ENCODE assay signal across 9 cellular contexts in the genomic region with DNA sequence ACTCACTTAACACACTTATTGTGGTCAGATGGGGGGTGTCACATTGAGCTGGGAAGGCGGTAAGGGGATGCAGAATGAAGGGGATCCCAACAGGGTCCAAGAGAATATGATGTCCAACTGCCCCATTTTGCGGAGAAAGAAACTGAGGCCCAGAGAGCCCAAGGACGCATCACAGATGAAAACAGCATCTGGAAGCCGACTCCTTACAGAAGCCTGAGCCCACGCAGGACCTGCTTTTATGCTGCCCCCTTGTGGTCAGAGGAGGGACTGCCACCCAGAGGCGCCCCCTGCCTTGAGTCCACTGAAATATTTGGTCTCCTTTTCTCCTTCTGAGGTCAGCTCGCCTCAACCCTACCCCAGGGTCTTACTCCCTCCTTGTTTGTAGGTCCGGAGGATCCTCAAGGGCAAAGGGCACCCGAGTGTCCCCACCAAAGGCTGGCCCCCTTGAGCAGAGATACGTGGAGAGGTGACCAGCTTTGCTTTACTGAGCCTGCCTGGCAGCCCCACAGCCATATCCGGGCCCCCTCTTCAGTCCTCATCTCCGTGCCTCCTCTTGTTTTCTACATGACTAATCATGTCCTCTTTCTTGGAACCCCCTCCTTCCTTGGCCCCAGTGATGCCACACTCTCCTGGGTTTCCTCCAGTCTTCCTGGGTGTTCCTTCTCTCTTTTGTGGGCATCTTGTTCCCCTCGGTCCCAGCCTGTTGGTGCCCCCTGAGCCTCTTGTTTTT. TPM values are rescaled to one million over a fixed set of nuclear protein-coding genes. Genes with fewer than 3 reads are reported as not detected.
DNase-seq lines count a peak whose midpoint lies in the region; ATAC-seq, FAIRE-seq and TF ChIP-seq lines count a peak whose summit lies in the region.
"Had no signal": no experiment of that assay in that cellular context is flagged by ENCODE, and none has a peak within 500 bp of the region (broad histone marks: within the 10 kb centered on the region; RNA-seq: fewer than 3 reads in every experiment).

No MANE protein-coding gene starts in this region.

- peak; percentile 42 for FAIRE-seq in GM18507 (lab: Jason Lieb, UNC)
- no peak for FAIRE-seq in bronchial epithelial cell (lab: Jason Lieb, UNC)

- H3K27me3 ChIP-seq in bronchial epithelial cell (ENCODE audit: control insufficient read depth, insufficient read depth, low read length) = no peaks in the 10 kb centered on the region

- TF ChIP-seq CTCF in WI38 (IDR thresholded peaks at IDR 0.05; ENCODE audit: low read depth, low read length) = peak; percentile 99
- peak; percentile 100 for TF ChIP-seq CTCF in bronchial epithelial cell (IDR thresholded peaks at IDR 0.05; ENCODE audit: insufficient read depth, low read length, severe bottlenecking)

- H3K36me3 ChIP-seq in bronchial epithelial cell (ENCODE audit: control insufficient read depth, insufficient read depth, low read length) = no peaks in the 10 kb centered on the region

- DNase-seq in AG08395 (ENCODE audit: low spot score) = peak; percentile 85
- DNase-seq in GM18507 (ENCODE audit: extremely low spot score, insufficient read length, low read depth) = peak; percentile 70
- DNase-seq in NCI-H1417 treated with DMSO at 0.1 percent for 48 hours (lab: John Stamatoyannopoulos, UW) = peak; percentile 10
- peak; percentile 42 for DNase-seq in bronchial epithelial cell (ENCODE audit: low read depth)
- DNase-seq in kidney tubule cell (ENCODE audit: low spot score) = peak; percentile 73
- DNase-seq in stimulated activated CD4-positive, alpha-beta T cell treated with anti-CD3 and anti-CD28 coated beads, Interleukin-2, amount 100 ng/mL, for 48 hours = peak; percentile 70 to 79

- no peak for ATAC-seq in HG03565 (IDR thresholded peaks at IDR 0.05; ENCODE audit: unreplicated experiment)

- H3K4me3 ChIP-seq in WI38 (ENCODE audit: low read depth, low read length) = no peak overlapping the region
- no peak overlapping the region for H3K4me3 ChIP-seq in bronchial epithelial cell (ENCODE audit: low read depth, low read length)

RNA-seq across cellular contexts. Expression of gene TTLL11, which starts 30.0 kb away (rescaled TPM):
- total RNA-seq in bronchial epithelial cell = 1.8 and 2.3 TPM in 2 replicates

RNA-seq across cellular contexts. Expression of gene NDUFA8, which starts 36.5 kb away (rescaled TPM):
- total RNA-seq in bronchial epithelial cell = 34.2 and 39.4 TPM in 2 replicates

RNA-seq across cellular contexts. Expression of gene MORN5, which starts 36.6 kb away (rescaled TPM):
- total RNA-seq in bronchial epithelial cell = not detected in 2 replicates
- total RNA-seq: subcutaneous adipose tissue had no signal

Comparison
In these comparisons a context has a peak if more than half of its experiments do, and no peak if none do; other contexts are left out.
1. DNase-seq: peak in every context shown above with its lines; median percentile 85 in AG08395; 74 in stimulated activated CD4-positive, alpha-beta T cell treated with anti-CD3 and anti-CD28 coated beads, Interleukin-2, amount 100 ng/mL, for 48 hours; 73 in kidney tubule cell; 70 in GM18507; 42 in bronchial epithelial cell; 10 in NCI-H1417 treated with DMSO at 0.1 percent for 48 hours.